In genomic region chr15:25693321-25694237, GRCh38 we compare ENCODE assay signal across 8 cellular contexts.
A peak's percentile ranks its signal among the peaks of the same experiment; 100 is the strongest.
DNase-seq lines count a peak whose midpoint lies in the region; ATAC-seq, FAIRE-seq and TF ChIP-seq lines count a peak whose summit lies in the region.

No MANE protein-coding gene starts in this region.

- intact Hi-C loops in left lung (cut with DNase I): no loop called here

- WGBS in tibial nerve, 2 donors: 74 to 84% methylated on average over 12 to 19 of the region's 19 CpGs

- TF ChIP-seq POLR2A in tibial nerve (IDR thresholded peaks at IDR 0.05): no peak

- H3K36me3 ChIP-seq in astrocyte (ENCODE audit: insufficient read depth, low read length) (peaks cover 4% of the 10 kb centered on the region), left lung (peaks cover 0 to 26% of the 10 kb centered on the region in 2 donors), tibial nerve (peaks cover 0 to 19% (median 0%) of the 10 kb centered on the region in 3 donors)

- H3K4me2 ChIP-seq in astrocyte (ENCODE audit: low read length): no peak overlapping the region

- H3K4me1 Mint-ChIP-seq in astrocyte (ENCODE audit: low read depth, unreplicated experiment): peaks cover 17% of the 10 kb centered on the region

- H3K9ac ChIP-seq in astrocyte (ENCODE audit: low read length): no peak overlapping the region

- H3K4me1 ChIP-seq in astrocyte (ENCODE audit: insufficient read depth, low read length) (peaks cover 14% of the 10 kb centered on the region), left lung (no peaks in the 10 kb centered on the region), tibial nerve (no peaks in the 10 kb centered on the region)

- no peak overlapping the region for H3K27ac Mint-ChIP-seq in astrocyte (ENCODE audit: unreplicated experiment)

- H3K4me3 ChIP-seq in astrocyte (ENCODE audit: insufficient read depth, low read depth, low read length): no peak overlapping the region
- no peak overlapping the region for H3K4me3 ChIP-seq in left lung
- no peak overlapping the region for H3K4me3 ChIP-seq in tibial nerve

- H3K4me3 Mint-ChIP-seq in astrocyte (ENCODE audit: unreplicated experiment): no peak overlapping the region

- H3K79me2 ChIP-seq in astrocyte (ENCODE audit: insufficient read depth, low read length): no peaks in the 10 kb centered on the region

- TF ChIP-seq CTCF in astrocyte (IDR thresholded peaks at IDR 0.05; ENCODE audit: insufficient read depth, low read depth, low read length) (peak; percentile 56), left lung (IDR thresholded peaks at IDR 0.05) (peak; percentile 44 to 46), tibial nerve (IDR thresholded peaks at IDR 0.05) (peak; percentile 35 to 58 (median 40))

- ATAC-seq in left lung: peak; percentile 55
- ATAC-seq in HG02970 (IDR thresholded peaks at IDR 0.05; ENCODE audit: low FRiP score, unreplicated experiment): no peak
- ATAC-seq in HG02623 (IDR thresholded peaks at IDR 0.05; ENCODE audit: unreplicated experiment): no peak

- H3K27me3 Mint-ChIP-seq in astrocyte (ENCODE audit: low read depth, unreplicated experiment): peaks cover 4% of the 10 kb centered on the region

- FAIRE-seq in astrocyte (lab: Jason Lieb, UNC): no peak

- H3K27ac ChIP-seq in astrocyte (ENCODE audit: low read depth, low read length) (no peak overlapping the region), left lung (no peak overlapping the region), tibial nerve (no peak overlapping the region)

- no peak for TF ChIP-seq EP300 in tibial nerve (IDR thresholded peaks at IDR 0.05)

- no peaks in the 10 kb centered on the region for H3K9me3 Mint-ChIP-seq in astrocyte (ENCODE audit: unreplicated experiment)

- peaks cover 28% of the 10 kb centered on the region for H3K36me3 Mint-ChIP-seq in astrocyte (ENCODE audit: low read depth, unreplicated experiment)

- H3K9me3 ChIP-seq in astrocyte (ENCODE audit: insufficient read depth, low read depth, low read length) (no peaks in the 10 kb centered on the region), left lung (no peaks in the 10 kb centered on the region), tibial nerve (no peaks in the 10 kb centered on the region)

- H3K27me3 ChIP-seq in astrocyte (ENCODE audit: insufficient read depth, low read length): no peaks in the 10 kb centered on the region
- H3K27me3 ChIP-seq in left lung: no peaks in the 10 kb centered on the region
- no peaks in the 10 kb centered on the region for H3K27me3 ChIP-seq in tibial nerve

- H4K20me1 ChIP-seq in astrocyte (ENCODE audit: insufficient read depth, low read length): no peaks in the 10 kb centered on the region

- no peak overlapping the region for H2AFZ ChIP-seq in astrocyte (ENCODE audit: low read depth, low read length)

- DNase-seq in ELF-1 (ENCODE audit: low read depth, low spot score): peak; percentile 72
- peak; percentile 67 for DNase-seq in NCI-H82 (lab: John Stamatoyannopoulos, UW)
- no peak for DNase-seq in astrocyte (ENCODE audit: low read depth)
- DNase-seq in left lung: no peak
- DNase-seq in tibial nerve (ENCODE audit: low spot score in 2 of 2): peak in 1 of 2 donors; percentile 24
- DNase-seq in GF-D8 (lab: John Stamatoyannopoulos, UW): no peak

Comparison
In these comparisons a context has a peak if more than half of its experiments do, and no peak if none do; other contexts are left out.
1. DNase-seq: peak in ELF-1 (single experiment) and NCI-H82 (single experiment); none in astrocyte (single experiment), left lung (0 of 2) and GF-D8 (single experiment).
2. Peak in every context shown above with its lines, with median percentiles within 50 percentile points of each other: CTCF ChIP-seq.